ENCODE assay signal across 1 cellular context in genomic region chr1:8810987-8811386, GRCh38.
TF ChIP-seq lines count a peak whose summit lies in the region.

No MANE protein-coding gene starts in this region.

TF ChIP-seq in H1, 55 proteins besides CTCF, POLR2A, EP300 and RAD21 (continued from another document):
- TF ChIP-seq TAF1 (IDR thresholded peaks at IDR 0.05; ENCODE audit: low read depth, low read length) = no peak
